ENCODE assay signal across 20 cellular contexts in the genomic region with DNA sequence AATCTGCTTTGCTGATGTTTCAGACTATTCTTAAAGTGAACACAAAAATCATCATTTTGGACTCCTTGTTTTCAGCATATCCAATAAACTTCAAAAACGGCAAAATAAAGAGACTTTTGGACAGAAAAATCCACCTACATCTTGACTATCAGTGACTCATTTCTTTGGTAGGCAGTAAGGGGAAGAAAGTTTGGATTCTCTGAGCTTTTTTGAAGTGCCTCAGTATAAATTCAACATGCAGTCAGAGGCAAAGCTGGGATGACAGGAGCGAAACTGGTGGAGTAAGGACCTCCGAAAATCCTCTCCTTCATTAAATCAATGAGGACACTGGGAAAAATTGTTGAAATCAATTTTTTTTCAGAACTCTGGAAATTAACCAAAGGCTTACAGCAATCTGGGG.
"Had no signal": no experiment of that assay in that cellular context is flagged by ENCODE, and none has a peak within 500 bp of the region (broad histone marks: within the 10 kb centered on the region; RNA-seq: fewer than 3 reads in every experiment).

No MANE protein-coding gene starts in this region.

- FAIRE-seq: endometrium, kidney had no signal

- DNase-seq: effector memory CD4-positive, alpha-beta T cell; foreskin keratinocyte; kidney; left cardiac atrium; left ventricle myocardium superior; mesendoderm; naive thymus-derived CD4-positive, alpha-beta T cell; nephron progenitor cell; psoas muscle; retina; right lobe of liver; spleen; stimulated activated CD4-positive, alpha-beta T cell treated with anti-CD3 and anti-CD28 coated beads, Interleukin-15, amount 100 ng/mL, for 24 hours; stimulated activated CD4-positive, alpha-beta T cell treated with anti-CD3 and anti-CD28 coated beads, Interleukin-1b, Interleukin-23, amount 100 ng/mL, for 48 hours; stimulated activated CD4-positive, alpha-beta T cell treated with anti-CD3 and anti-CD28 coated beads, Interleukin-4, amount 100 ng/mL, for 24 hours; transverse colon had no signal

- H3K27ac ChIP-seq: foreskin keratinocyte, hepatocyte, psoas muscle, right lobe of liver, spleen, thoracic aorta, transverse colon had no signal

- H3K4me3 ChIP-seq: hepatocyte, lung, psoas muscle, right lobe of liver, spleen, thoracic aorta, transverse colon had no signal

- H3K4me1 ChIP-seq: psoas muscle, right lobe of liver, transverse colon had no signal

- H3K27me3 ChIP-seq: hepatocyte, right lobe of liver, spleen, transverse colon had no signal

- H3K36me3 ChIP-seq: right lobe of liver, spleen, transverse colon had no signal

- H3K9me3 ChIP-seq: psoas muscle, right lobe of liver, spleen, thoracic aorta, transverse colon had no signal
